Comparison of ENCODE assay signal across 25 cellular contexts in the genomic region with DNA sequence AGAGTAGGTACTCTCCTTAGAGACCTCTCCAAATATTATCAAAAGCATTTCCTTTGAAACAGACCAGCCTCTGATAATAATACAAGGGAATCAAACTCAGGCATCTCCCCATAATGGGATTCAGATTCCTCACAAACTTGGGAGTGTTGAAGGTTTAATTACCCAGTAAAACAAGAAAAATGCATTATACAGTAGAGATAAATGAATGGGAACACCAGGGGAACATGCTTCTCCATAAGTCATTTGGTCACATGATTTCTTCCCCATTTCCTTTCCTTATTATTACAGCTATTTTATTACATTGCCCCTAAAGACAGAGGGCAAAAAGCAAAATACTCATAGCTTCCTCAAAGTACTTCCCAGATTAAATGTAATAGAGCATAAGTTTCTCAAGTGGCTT.
"Had no signal": no experiment of that assay in that cellular context is flagged by ENCODE, and none has a peak within 500 bp of the region (broad histone marks: within the 10 kb centered on the region; RNA-seq: fewer than 3 reads in every experiment).

No MANE protein-coding gene starts in this region.

- H3K27me3 ChIP-seq: gastrocnemius medialis, right lobe of liver, stomach, suprapubic skin, tibial nerve, uterus had no signal

- H3K4me3 ChIP-seq: gastrocnemius medialis, left ventricle myocardium inferior, right lobe of liver, skin epidermis, stomach, suprapubic skin, tibial nerve, uterus had no signal

- H3K27ac Mint-ChIP-seq: activated CD4-positive, alpha-beta memory T cell treated with anti-CD3 and anti-CD28 coated beads, Interleukin-2, amount 10 ng/mL, durations not matched to agents 7 days and 5 days; activated naive CD4-positive, alpha-beta T cell treated with anti-CD3 and anti-CD28 coated beads, Interleukin-2, amount 10 ng/mL, durations not matched to agents 7 days and 5 days; activated T-cell treated with anti-CD3 and anti-CD28 coated beads, Interleukin-2, amount 50 U/mL, for 72 hours; stimulated activated memory B cell treated with anti-CD40 and anti-IgM and Interleukin-4, amounts not matched to agents 10 μg/mL and 1 μg/mL and 100 μg/mL, for 72 hours; T-helper 1 cell treated with Interleukin-12 subunit alpha and Interleukin-12 subunit beta and Interleukin-4 antibody, amounts not matched to agents 30 μg/mL and 1 μg/mL, for 36 hours had no signal

- H3K9me3 Mint-ChIP-seq: activated CD4-positive, alpha-beta memory T cell treated with anti-CD3 and anti-CD28 coated beads, Interleukin-2, amount 10 ng/mL, durations not matched to agents 7 days and 5 days; activated naive CD4-positive, alpha-beta T cell treated with anti-CD3 and anti-CD28 coated beads, Interleukin-2, amount 10 ng/mL, durations not matched to agents 7 days and 5 days; stimulated activated memory B cell treated with anti-CD40 and anti-IgM and Interleukin-4, amounts not matched to agents 10 μg/mL and 1 μg/mL and 100 μg/mL, for 72 hours had no signal

- H3K27ac ChIP-seq: gastrocnemius medialis, left ventricle myocardium inferior, right lobe of liver, skin epidermis, stomach, suprapubic skin, tibial nerve, uterus had no signal

- ATAC-seq: activated T-cell treated with anti-CD3 and anti-CD28 coated beads, Interleukin-2, amount 50 U/mL, for 72 hours; gastrocnemius medialis; right lobe of liver; stimulated activated memory B cell treated with anti-CD40 and anti-IgM and Interleukin-4, amounts not matched to agents 10 μg/mL and 1 μg/mL and 100 μg/mL, for 72 hours had no signal

- H3K27me3 Mint-ChIP-seq: activated CD4-positive, alpha-beta memory T cell treated with anti-CD3 and anti-CD28 coated beads, Interleukin-2, amount 10 ng/mL, durations not matched to agents 7 days and 5 days; activated naive CD4-positive, alpha-beta T cell treated with anti-CD3 and anti-CD28 coated beads, Interleukin-2, amount 10 ng/mL, durations not matched to agents 7 days and 5 days; stimulated activated memory B cell treated with anti-CD40 and anti-IgM and Interleukin-4, amounts not matched to agents 10 μg/mL and 1 μg/mL and 100 μg/mL, for 72 hours had no signal

- H3K4me1 ChIP-seq: gastrocnemius medialis, right lobe of liver, stomach, suprapubic skin, tibial nerve, uterus had no signal

- H3K36me3 Mint-ChIP-seq: activated naive CD4-positive, alpha-beta T cell treated with anti-CD3 and anti-CD28 coated beads, Interleukin-2, amount 10 ng/mL, durations not matched to agents 7 days and 5 days; stimulated activated memory B cell treated with anti-CD40 and anti-IgM and Interleukin-4, amounts not matched to agents 10 μg/mL and 1 μg/mL and 100 μg/mL, for 72 hours had no signal

- H3K36me3 ChIP-seq: gastrocnemius medialis, left ventricle myocardium inferior, right lobe of liver, stomach, suprapubic skin, tibial nerve, uterus had no signal

- H3K9me3 ChIP-seq: gastrocnemius medialis, left ventricle myocardium inferior, right lobe of liver, stomach, suprapubic skin, tibial nerve, uterus had no signal

- H3K4me1 Mint-ChIP-seq: activated CD4-positive, alpha-beta memory T cell treated with anti-CD3 and anti-CD28 coated beads, Interleukin-2, amount 10 ng/mL, durations not matched to agents 7 days and 5 days; activated naive CD4-positive, alpha-beta T cell treated with anti-CD3 and anti-CD28 coated beads, Interleukin-2, amount 10 ng/mL, durations not matched to agents 7 days and 5 days; stimulated activated memory B cell treated with anti-CD40 and anti-IgM and Interleukin-4, amounts not matched to agents 10 μg/mL and 1 μg/mL and 100 μg/mL, for 72 hours had no signal

- H3K4me3 Mint-ChIP-seq: activated CD4-positive, alpha-beta memory T cell treated with anti-CD3 and anti-CD28 coated beads, Interleukin-2, amount 10 ng/mL, durations not matched to agents 7 days and 5 days; activated naive CD4-positive, alpha-beta T cell treated with anti-CD3 and anti-CD28 coated beads, Interleukin-2, amount 10 ng/mL, durations not matched to agents 7 days and 5 days; activated T-cell treated with anti-CD3 and anti-CD28 coated beads, Interleukin-2, amount 50 U/mL, for 72 hours; stimulated activated memory B cell treated with anti-CD40 and anti-IgM and Interleukin-4, amounts not matched to agents 10 μg/mL and 1 μg/mL and 100 μg/mL, for 72 hours; T-helper 1 cell treated with Interleukin-12 subunit alpha and Interleukin-12 subunit beta and Interleukin-4 antibody, amounts not matched to agents 30 μg/mL and 1 μg/mL, for 36 hours had no signal

- DNase-seq: activated CD4-positive, alpha-beta memory T cell treated with anti-CD3 and anti-CD28 coated beads, Interleukin-2, amount 10 ng/mL, durations not matched to agents 7 days and 5 days; activated CD4-positive, alpha-beta T cell treated with anti-CD3 and anti-CD28 coated beads for 48 hours; activated CD4-positive, CD25-positive, alpha-beta regulatory T cell; activated effector memory CD4-positive, alpha-beta T cell treated with Interleukin-2 at 50 U/mL for 16 hours; activated naive CD4-positive, alpha-beta T cell treated with anti-CD3 and anti-CD28 coated beads, Interleukin-2, amount 10 ng/mL, durations not matched to agents 7 days and 5 days; activated T-cell treated with anti-CD3 and anti-CD28 coated beads, Interleukin-2, amount 50 U/mL, for 72 hours; amygdala; cortex of kidney; erythroblast; gastrocnemius medialis; hippocampal formation; kidney glomerular epithelial cell; left ventricle myocardium inferior; nucleus accumbens; posterior cingulate gyrus; right lobe of liver; stimulated activated CD4-positive, alpha-beta T cell treated with anti-CD3 and anti-CD28 coated beads, Interleukin-15, amount 100 ng/mL, for 24 hours; stomach; T1000 had no signal
